9 cellular contexts compared by ENCODE assay signal in the genomic region with DNA sequence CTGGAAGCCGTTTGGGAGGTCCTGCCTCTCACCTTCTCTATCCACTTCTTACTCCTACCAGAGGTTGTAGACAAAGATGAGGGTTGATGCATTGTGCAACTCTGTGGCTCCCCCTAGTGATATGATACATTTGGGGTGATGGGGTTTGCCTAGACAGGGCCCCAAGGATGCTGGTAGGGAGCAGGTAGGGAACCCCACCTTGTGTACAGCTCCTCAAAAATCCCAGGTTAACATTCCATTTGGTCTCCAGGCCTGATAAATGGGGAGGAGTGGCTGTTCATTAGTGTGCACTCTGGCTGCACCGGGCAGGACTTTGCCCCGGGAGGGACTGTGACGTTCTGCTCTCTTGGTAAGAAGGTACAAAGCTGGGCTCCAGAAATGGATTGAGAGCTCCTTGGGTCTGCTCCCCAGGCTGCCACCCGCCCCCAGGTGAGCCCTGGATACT. TPM values are rescaled to one million over a fixed set of nuclear protein-coding genes. Genes with fewer than 3 reads are reported as not detected.
DNase-seq lines count a peak whose midpoint lies in the region; ATAC-seq and TF ChIP-seq lines count a peak whose summit lies in the region.
"Had no signal": no experiment of that assay in that cellular context is flagged by ENCODE, and none has a peak within 500 bp of the region (broad histone marks: within the 10 kb centered on the region; RNA-seq: fewer than 3 reads in every experiment).

No MANE protein-coding gene starts in this region.

- no peak overlapping the region for H3K4me3 ChIP-seq in astrocyte of the spinal cord (ENCODE audit: low read depth, low read length)
- H3K4me3 ChIP-seq in mucosa of descending colon: no peak overlapping the region
- no peak overlapping the region for H3K4me3 ChIP-seq in tibial artery

- intact Hi-C loops in mucosa of descending colon (cut with DNase I, micrococcal nuclease): loop anchor here in 1 of 2 donors (10.0 kb wide), 1 partner anchor 104 kb away; no protein-coding TSS in a partner anchor
- intact Hi-C loops in tibial artery (cut with DNase I; ENCODE audit: low total_unique reads): loop anchor here (5.0 kb wide), 1 partner anchor 102 kb away; no protein-coding TSS in a partner anchor
- intact Hi-C loops in cardiac septum (cut with DNase I): loop anchor here (5.0 kb wide), 1 partner anchor 102 kb away; no protein-coding TSS in a partner anchor

- peak; percentile 52 for ATAC-seq in mucosa of descending colon
- no peak for ATAC-seq in GM19467 (IDR thresholded peaks at IDR 0.05; ENCODE audit: unreplicated experiment)

- peaks cover 0 to 33% of the 10 kb centered on the region in 2 donors for H3K27me3 ChIP-seq in tibial artery

- TF ChIP-seq CTCF in astrocyte of the spinal cord (IDR thresholded peaks at IDR 0.05; ENCODE audit: low read depth, low read length) (peak; percentile 13), mucosa of descending colon (IDR thresholded peaks at IDR 0.05) (no peak), tibial artery (IDR thresholded peaks at IDR 0.05) (peak in 1 of 2 experiments; percentile 8)

- peak; percentile 29 for DNase-seq in EL
- DNase-seq in Kasumi-1 (lab: John Stamatoyannopoulos, UW): peak; percentile 41 to 65
- DNase-seq in astrocyte of the spinal cord (ENCODE audit: low read depth, low spot score): no peak
- peak in 2 of 3 donors; percentile 17 to 49 for DNase-seq in mucosa of descending colon
- no peak for DNase-seq in SK-N-DZ (ENCODE audit: low spot score)
- no peak for DNase-seq in tibial artery
- no peak for DNase-seq in cardiac septum (ENCODE audit: low spot score)

- no peaks in the 10 kb centered on the region for H3K36me3 ChIP-seq in mucosa of descending colon (ENCODE audit: low read depth)
- no peaks in the 10 kb centered on the region for H3K36me3 ChIP-seq in tibial artery

- H3K4me1 ChIP-seq in mucosa of descending colon (ENCODE audit: low read depth): no peaks in the 10 kb centered on the region
- H3K4me1 ChIP-seq in tibial artery: no peaks in the 10 kb centered on the region

- H3K9me3 ChIP-seq in mucosa of descending colon (no peaks in the 10 kb centered on the region), tibial artery (no peaks in the 10 kb centered on the region)

- no peak overlapping the region for H3K27ac ChIP-seq in tibial artery

- in situ Hi-C loops in astrocyte of the spinal cord (cut with HindIII; ENCODE audit: low sequenced_read_pairs): no loop called here

RNA-seq across cellular contexts. Expression of a gene that starts 19.2 kb away (rescaled TPM):
- total RNA-seq in mucosa of descending colon (1 to 10 TPM in 2 of 3 donors, under 1 TPM in 1; 0.46 to 2.0 (median 1.5) TPM), cardiac septum (not detected)
- polyA plus RNA-seq in SK-N-DZ (2014; cell fraction: cytosol; rRNA removed): not detected in 2 replicates
- polyA plus RNA-seq in SK-N-DZ (2014; cell fraction: nucleus; rRNA removed): not detected in 2 replicates

RNA-seq across cellular contexts. Expression of a gene that starts 21.6 kb away (rescaled TPM):
- 10 to 100 TPM in 1 of 3 donors, 1 to 10 TPM in 2; 1.3 to 10.8 (median 3.8) TPM for total RNA-seq in mucosa of descending colon
- polyA plus RNA-seq in SK-N-DZ (2014; cell fraction: cytosol; rRNA removed): 0.99 and 1.8 TPM in 2 replicates
- 0.65 and 1.2 TPM in 2 replicates for polyA plus RNA-seq in SK-N-DZ (2014; cell fraction: nucleus; rRNA removed)
- total RNA-seq in cardiac septum: 0.30 TPM

RNA-seq across cellular contexts. Expression of a gene that starts 39.3 kb away (rescaled TPM):
- total RNA-seq in mucosa of descending colon (under 1 TPM in 1 of 3 donors, not detected in 2; 0.58 TPM), cardiac septum (not detected)
- not detected in 2 replicates for polyA plus RNA-seq in SK-N-DZ (2014; cell fraction: cytosol; rRNA removed)
- not detected in 2 replicates for polyA plus RNA-seq in SK-N-DZ (2014; cell fraction: nucleus; rRNA removed)
- total RNA-seq: omental fat pad had no signal

RNA-seq across cellular contexts. Expression of a gene that starts 48.7 kb away (rescaled TPM):
- total RNA-seq in mucosa of descending colon (not detected), cardiac septum (not detected)
- polyA plus RNA-seq in SK-N-DZ (2014; cell fraction: cytosol; rRNA removed): not detected in 2 replicates
- polyA plus RNA-seq in SK-N-DZ (2014; cell fraction: nucleus; rRNA removed): not detected in 2 replicates
- total RNA-seq: omental fat pad had no signal

RNA-seq across cellular contexts. Expression of a gene that starts 51.3 kb away (rescaled TPM):
- total RNA-seq in mucosa of descending colon: not detected
- not detected in 2 replicates for polyA plus RNA-seq in SK-N-DZ (2014; cell fraction: cytosol; rRNA removed)
- polyA plus RNA-seq in SK-N-DZ (2014; cell fraction: nucleus; rRNA removed): not detected in 2 replicates
- not detected for total RNA-seq in cardiac septum
- total RNA-seq: omental fat pad had no signal

Comparison
In these comparisons a context has a peak if more than half of its experiments do, and no peak if none do; other contexts are left out.
1. DNase-seq: peak in EL (single experiment), Kasumi-1 (2 of 2) and mucosa of descending colon (2 of 3); none in astrocyte of the spinal cord (single experiment), SK-N-DZ (single experiment), tibial artery (0 of 2) and cardiac septum (single experiment).